Comparison of ENCODE assay signal across 1 cellular context in the genomic region with DNA sequence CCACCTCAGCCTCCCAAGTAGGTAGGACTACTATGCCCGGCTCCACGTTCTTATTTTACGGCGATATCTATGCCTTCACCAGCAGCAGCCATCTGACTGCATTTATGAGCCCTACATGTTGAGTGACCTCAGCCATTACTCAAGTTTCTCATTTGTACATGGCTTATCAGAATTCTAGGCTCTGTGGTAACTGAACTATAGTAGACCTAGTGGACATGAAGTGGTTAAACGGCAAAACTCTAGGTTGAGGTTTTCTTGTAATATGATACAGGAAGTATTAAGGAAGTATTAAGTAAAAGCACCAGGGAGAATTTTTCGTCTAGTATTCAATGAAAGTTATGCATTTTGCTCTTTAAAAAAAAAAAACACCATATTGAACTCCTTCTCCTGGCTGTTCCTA.
TF ChIP-seq lines count a peak whose summit lies in the region.

No MANE protein-coding gene starts in this region.

TF ChIP-seq in GM23338, 12 proteins besides CTCF, POLR2A, EP300 and RAD21 (continued from another document):
- TF ChIP-seq POLR2AphosphoS5 (IDR thresholded peaks at IDR 0.05; ENCODE audit: low read depth) (no peak), EZH2 (IDR thresholded peaks at IDR 0.05; ENCODE audit: low read depth, unreplicated experiment) (no peak), STAT1 (IDR thresholded peaks at IDR 0.05; ENCODE audit: unreplicated experiment) (no peak), NANOG (IDR thresholded peaks at IDR 0.05; ENCODE audit: borderline replicate concordance) (no peak), ZNF114 (CRISPR knock-in tag; IDR thresholded peaks at IDR 0.05) (no peak), JUNB (IDR thresholded peaks at IDR 0.05; ENCODE audit: unreplicated experiment) (no peak), ZNF331 (CRISPR knock-in tag; IDR thresholded peaks at IDR 0.05; ENCODE audit: low read depth) (no peak), CREB1 (CRISPR knock-in tag; IDR thresholded peaks at IDR 0.05; ENCODE audit: low read depth) (no peak), EZH2phosphoT487 (IDR thresholded peaks at IDR 0.05; ENCODE audit: unreplicated experiment) (no peak)
- TF ChIP-seq, protein P1, sequence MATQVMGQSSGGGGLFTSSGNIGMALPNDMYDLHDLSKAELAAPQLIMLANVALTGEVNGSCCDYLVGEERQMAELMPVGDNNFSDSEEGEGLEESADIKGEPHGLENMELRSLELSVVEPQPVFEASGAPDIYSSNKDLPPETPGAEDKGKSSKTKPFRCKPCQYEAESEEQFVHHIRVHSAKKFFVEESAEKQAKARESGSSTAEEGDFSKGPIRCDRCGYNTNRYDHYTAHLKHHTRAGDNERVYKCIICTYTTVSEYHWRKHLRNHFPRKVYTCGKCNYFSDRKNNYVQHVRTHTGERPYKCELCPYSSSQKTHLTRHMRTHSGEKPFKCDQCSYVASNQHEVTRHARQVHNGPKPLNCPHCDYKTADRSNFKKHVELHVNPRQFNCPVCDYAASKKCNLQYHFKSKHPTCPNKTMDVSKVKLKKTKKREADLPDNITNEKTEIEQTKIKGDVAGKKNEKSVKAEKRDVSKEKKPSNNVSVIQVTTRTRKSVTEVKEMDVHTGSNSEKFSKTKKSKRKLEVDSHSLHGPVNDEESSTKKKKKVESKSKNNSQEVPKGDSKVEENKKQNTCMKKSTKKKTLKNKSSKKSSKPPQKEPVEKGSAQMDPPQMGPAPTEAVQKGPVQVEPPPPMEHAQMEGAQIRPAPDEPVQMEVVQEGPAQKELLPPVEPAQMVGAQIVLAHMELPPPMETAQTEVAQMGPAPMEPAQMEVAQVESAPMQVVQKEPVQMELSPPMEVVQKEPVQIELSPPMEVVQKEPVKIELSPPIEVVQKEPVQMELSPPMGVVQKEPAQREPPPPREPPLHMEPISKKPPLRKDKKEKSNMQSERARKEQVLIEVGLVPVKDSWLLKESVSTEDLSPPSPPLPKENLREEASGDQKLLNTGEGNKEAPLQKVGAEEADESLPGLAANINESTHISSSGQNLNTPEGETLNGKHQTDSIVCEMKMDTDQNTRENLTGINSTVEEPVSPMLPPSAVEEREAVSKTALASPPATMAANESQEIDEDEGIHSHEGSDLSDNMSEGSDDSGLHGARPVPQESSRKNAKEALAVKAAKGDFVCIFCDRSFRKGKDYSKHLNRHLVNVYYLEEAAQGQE (IDR thresholded peaks at IDR 0.05; ENCODE audit: unreplicated experiment), result no peak
- TF ChIP-seq, protein P2, sequence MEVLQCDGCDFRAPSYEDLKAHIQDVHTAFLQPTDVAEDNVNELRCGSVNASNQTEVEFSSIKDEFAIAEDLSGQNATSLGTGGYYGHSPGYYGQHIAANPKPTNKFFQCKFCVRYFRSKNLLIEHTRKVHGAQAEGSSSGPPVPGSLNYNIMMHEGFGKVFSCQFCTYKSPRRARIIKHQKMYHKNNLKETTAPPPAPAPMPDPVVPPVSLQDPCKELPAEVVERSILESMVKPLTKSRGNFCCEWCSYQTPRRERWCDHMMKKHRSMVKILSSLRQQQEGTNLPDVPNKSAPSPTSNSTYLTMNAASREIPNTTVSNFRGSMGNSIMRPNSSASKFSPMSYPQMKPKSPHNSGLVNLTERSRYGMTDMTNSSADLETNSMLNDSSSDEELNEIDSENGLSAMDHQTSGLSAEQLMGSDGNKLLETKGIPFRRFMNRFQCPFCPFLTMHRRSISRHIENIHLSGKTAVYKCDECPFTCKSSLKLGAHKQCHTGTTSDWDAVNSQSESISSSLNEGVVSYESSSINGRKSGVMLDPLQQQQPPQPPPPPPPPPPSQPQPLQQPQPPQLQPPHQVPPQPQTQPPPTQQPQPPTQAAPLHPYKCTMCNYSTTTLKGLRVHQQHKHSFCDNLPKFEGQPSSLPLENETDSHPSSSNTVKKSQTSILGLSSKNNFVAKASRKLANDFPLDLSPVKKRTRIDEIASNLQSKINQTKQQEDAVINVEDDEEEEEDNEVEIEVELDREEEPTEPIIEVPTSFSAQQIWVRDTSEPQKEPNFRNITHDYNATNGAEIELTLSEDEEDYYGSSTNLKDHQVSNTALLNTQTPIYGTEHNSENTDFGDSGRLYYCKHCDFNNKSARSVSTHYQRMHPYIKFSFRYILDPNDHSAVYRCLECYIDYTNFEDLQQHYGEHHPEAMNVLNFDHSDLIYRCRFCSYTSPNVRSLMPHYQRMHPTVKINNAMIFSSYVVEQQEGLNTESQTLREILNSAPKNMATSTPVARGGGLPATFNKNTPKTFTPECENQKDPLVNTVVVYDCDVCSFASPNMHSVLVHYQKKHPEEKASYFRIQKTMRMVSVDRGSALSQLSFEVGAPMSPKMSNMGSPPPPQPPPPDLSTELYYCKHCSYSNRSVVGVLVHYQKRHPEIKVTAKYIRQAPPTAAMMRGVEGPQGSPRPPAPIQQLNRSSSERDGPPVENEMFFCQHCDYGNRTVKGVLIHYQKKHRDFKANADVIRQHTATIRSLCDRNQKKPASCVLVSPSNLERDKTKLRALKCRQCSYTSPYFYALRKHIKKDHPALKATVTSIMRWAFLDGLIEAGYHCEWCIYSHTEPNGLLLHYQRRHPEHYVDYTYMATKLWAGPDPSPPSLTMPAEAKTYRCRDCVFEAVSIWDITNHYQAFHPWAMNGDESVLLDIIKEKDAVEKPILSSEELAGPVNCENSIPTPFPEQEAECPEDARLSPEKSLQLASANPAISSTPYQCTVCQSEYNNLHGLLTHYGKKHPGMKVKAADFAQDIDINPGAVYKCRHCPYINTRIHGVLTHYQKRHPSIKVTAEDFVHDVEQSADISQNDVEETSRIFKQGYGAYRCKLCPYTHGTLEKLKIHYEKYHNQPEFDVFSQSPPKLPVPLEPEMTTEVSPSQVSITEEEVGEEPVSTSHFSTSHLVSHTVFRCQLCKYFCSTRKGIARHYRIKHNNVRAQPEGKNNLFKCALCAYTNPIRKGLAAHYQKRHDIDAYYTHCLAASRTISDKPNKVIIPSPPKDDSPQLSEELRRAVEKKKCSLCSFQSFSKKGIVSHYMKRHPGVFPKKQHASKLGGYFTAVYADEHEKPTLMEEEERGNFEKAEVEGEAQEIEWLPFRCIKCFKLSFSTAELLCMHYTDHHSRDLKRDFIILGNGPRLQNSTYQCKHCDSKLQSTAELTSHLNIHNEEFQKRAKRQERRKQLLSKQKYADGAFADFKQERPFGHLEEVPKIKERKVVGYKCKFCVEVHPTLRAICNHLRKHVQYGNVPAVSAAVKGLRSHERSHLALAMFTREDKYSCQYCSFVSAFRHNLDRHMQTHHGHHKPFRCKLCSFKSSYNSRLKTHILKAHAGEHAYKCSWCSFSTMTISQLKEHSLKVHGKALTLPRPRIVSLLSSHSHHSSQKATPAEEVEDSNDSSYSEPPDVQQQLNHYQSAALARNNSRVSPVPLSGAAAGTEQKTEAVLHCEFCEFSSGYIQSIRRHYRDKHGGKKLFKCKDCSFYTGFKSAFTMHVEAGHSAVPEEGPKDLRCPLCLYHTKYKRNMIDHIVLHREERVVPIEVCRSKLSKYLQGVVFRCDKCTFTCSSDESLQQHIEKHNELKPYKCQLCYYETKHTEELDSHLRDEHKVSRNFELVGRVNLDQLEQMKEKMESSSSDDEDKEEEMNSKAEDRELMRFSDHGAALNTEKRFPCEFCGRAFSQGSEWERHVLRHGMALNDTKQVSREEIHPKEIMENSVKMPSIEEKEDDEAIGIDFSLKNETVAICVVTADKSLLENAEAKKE (CRISPR knock-in tag; IDR thresholded peaks at IDR 0.05), result no peak
